In the genomic region with DNA sequence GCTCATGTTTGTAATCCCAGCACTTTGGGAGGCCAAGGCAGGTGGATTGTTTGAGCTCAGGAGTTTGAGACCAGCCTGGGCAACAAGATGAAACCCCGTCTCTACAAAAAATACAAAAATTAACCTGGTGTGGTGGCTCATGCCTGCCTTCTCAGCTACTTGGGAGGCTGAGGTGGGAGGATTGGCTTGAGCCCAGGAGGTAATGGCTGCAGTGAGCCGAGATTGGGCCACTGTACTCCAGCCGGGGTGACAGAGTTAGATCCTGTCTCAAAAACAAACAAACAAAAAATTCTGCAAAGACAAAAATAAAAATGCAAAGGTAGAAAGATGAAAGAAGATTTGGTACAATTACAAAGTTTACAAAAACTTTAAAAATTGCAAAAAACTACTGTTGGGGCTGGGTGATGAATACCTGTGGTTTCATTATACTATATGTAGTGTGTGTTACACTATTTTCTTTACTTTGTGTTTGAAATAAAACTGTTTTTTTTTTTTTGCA, we compare ENCODE assay signal across 14 cellular contexts. TPM values are rescaled to one million over a fixed set of nuclear protein-coding genes. Genes with fewer than 3 reads are reported as not detected.
DNase-seq lines count a peak whose midpoint lies in the region; ATAC-seq, FAIRE-seq and TF ChIP-seq lines count a peak whose summit lies in the region.
"Had no signal": no experiment of that assay in that cellular context is flagged by ENCODE, and none has a peak within 500 bp of the region (broad histone marks: within the 10 kb centered on the region; RNA-seq: fewer than 3 reads in every experiment).

No MANE protein-coding gene starts in this region.

- no peak overlapping the region for H3K4me3 ChIP-seq in Caco-2 (ENCODE audit: low read depth, low read length)
- no peak overlapping the region for H3K4me3 ChIP-seq in NT2/D1 (ENCODE audit: insufficient read length, low read depth)
- no peak overlapping the region for H3K4me3 ChIP-seq in colonic mucosa
- no peak overlapping the region for H3K4me3 ChIP-seq in pancreas

- intact Hi-C loops in Caco-2 (cut with micrococcal nuclease; ENCODE audit: unreplicated experiment) (loop anchor here (1.0 kb wide), 1 partner anchor 27 kb away; no protein-coding TSS in a partner anchor), colonic mucosa (cut with DNase I) (no loop called here), pancreas (cut with DNase I) (no loop called here), sciatic nerve (cut with DNase I) (no loop called here)

- peaks cover 30% of the 10 kb centered on the region for H3K36me3 Mint-ChIP-seq in Caco-2 (ENCODE audit: insufficient read depth, unreplicated experiment)
- no peaks in the 10 kb centered on the region for H3K36me3 Mint-ChIP-seq in stimulated activated memory B cell treated with anti-CD40 and anti-IgM and Interleukin-4, amounts not matched to agents 10 μg/mL and 1 μg/mL and 100 μg/mL, for 72 hours
- H3K36me3 Mint-ChIP-seq: CD4-positive, alpha-beta memory T cell had no signal

- TF ChIP-seq CTCF in Caco-2 (IDR thresholded peaks at IDR 0.05; ENCODE audit: insufficient read depth in 1 of 2, low read depth in 1 of 2, low read length in 1 of 2, severe bottlenecking in 1 of 2, unreplicated experiment in 1 of 2) (no peak), colonic mucosa (IDR thresholded peaks at IDR 0.05) (no peak), pancreas (IDR thresholded peaks at IDR 0.05) (no peak)

- FAIRE-seq in pancreas (lab: Jason Lieb, UNC), result no peak

- H3K27ac ChIP-seq in colonic mucosa (peak overlapping the region; percentile 87), pancreas (peak overlapping the region; percentile 19 to 85 (median 68))

- H3K27me3 ChIP-seq in Caco-2 (replicated peaks; ENCODE audit: control insufficient read depth, insufficient read depth, low read length) (no peaks in the 10 kb centered on the region), NT2/D1 (ENCODE audit: insufficient read depth, insufficient read length) (no peaks in the 10 kb centered on the region), colonic mucosa (peaks cover under 1% of the 10 kb centered on the region), pancreas (no peaks in the 10 kb centered on the region)

- CTCF ChIA-PET in Caco-2 (lab: Charles Lee), result no interaction called here

- peaks cover 39% of the 10 kb centered on the region for H3K4me1 Mint-ChIP-seq in Caco-2 (ENCODE audit: low read depth, unreplicated experiment)
- peaks cover 2% of the 10 kb centered on the region for H3K4me1 Mint-ChIP-seq in stimulated activated memory B cell treated with anti-CD40 and anti-IgM and Interleukin-4, amounts not matched to agents 10 μg/mL and 1 μg/mL and 100 μg/mL, for 72 hours

- H3K27me3 Mint-ChIP-seq in Caco-2 (ENCODE audit: insufficient read depth, unreplicated experiment), result no peaks in the 10 kb centered on the region
- peaks cover 39% of the 10 kb centered on the region for H3K27me3 Mint-ChIP-seq in stimulated activated memory B cell treated with anti-CD40 and anti-IgM and Interleukin-4, amounts not matched to agents 10 μg/mL and 1 μg/mL and 100 μg/mL, for 72 hours

- POLR2A ChIA-PET in Caco-2 (lab: Charles Lee), result no interaction called here

- H3K36me3 ChIP-seq in Caco-2 (ENCODE audit: control insufficient read depth, insufficient read depth, low read length) (no peaks in the 10 kb centered on the region), NT2/D1 (ENCODE audit: insufficient read depth, insufficient read length, low read length) (no peaks in the 10 kb centered on the region), colonic mucosa (no peaks in the 10 kb centered on the region), pancreas (no peaks in the 10 kb centered on the region)

- H3K4me1 ChIP-seq in Caco-2 (peaks cover 31% of the 10 kb centered on the region), NT2/D1 (ENCODE audit: insufficient read depth, insufficient read length) (peaks cover 3% of the 10 kb centered on the region), colonic mucosa (no peaks in the 10 kb centered on the region), pancreas (peaks cover 7 to 11% (median 9%) of the 10 kb centered on the region in 3 donors)

- H3K9ac ChIP-seq in NT2/D1 (ENCODE audit: insufficient read length, low read depth), result peak overlapping the region; percentile 51
- no peak overlapping the region for H3K9ac ChIP-seq in colonic mucosa (ENCODE audit: low read depth in 2 of 2, low read length in 2 of 2)
- H3K9ac ChIP-seq: SK-N-SH had no signal

- ATAC-seq in pancreas, result no peak
- no peak for ATAC-seq in stimulated activated memory B cell treated with anti-CD40 and anti-IgM and Interleukin-4, amounts not matched to agents 10 μg/mL and 1 μg/mL and 100 μg/mL, for 72 hours
- ATAC-seq in sciatic nerve, result no peak
- ATAC-seq: Right ventricle myocardium inferior had no signal

- H3K9me3 ChIP-seq in Caco-2, result no peaks in the 10 kb centered on the region
- peaks cover 14% of the 10 kb centered on the region; the same call in 1 of the 2 replicates for H3K9me3 ChIP-seq in NT2/D1 (ENCODE audit: insufficient read depth, low read length)
- H3K9me3 ChIP-seq in colonic mucosa, result no peaks in the 10 kb centered on the region
- no peaks in the 10 kb centered on the region for H3K9me3 ChIP-seq in pancreas
- H3K9me3 ChIP-seq: SK-N-SH had no signal

- no TSS peak for BruUV-seq in Caco-2 (replicated peaks; lab: Mats Ljungman, UMichigan)

- no peaks in the 10 kb centered on the region for H3K9me3 Mint-ChIP-seq in Caco-2 (ENCODE audit: unreplicated experiment)
- H3K9me3 Mint-ChIP-seq in stimulated activated memory B cell treated with anti-CD40 and anti-IgM and Interleukin-4, amounts not matched to agents 10 μg/mL and 1 μg/mL and 100 μg/mL, for 72 hours, result no peaks in the 10 kb centered on the region

- H3K27ac Mint-ChIP-seq in Caco-2 (ENCODE audit: unreplicated experiment), result peak overlapping the region; percentile 94
- no peak overlapping the region for H3K27ac Mint-ChIP-seq in stimulated activated memory B cell treated with anti-CD40 and anti-IgM and Interleukin-4, amounts not matched to agents 10 μg/mL and 1 μg/mL and 100 μg/mL, for 72 hours
- H3K27ac Mint-ChIP-seq: CD4-positive, alpha-beta memory T cell had no signal

- 11 to 29% methylated on average over 3 of the region's 3 CpGs for WGBS in pancreas, 2 donors

- peak overlapping the region; percentile 62 for H3K4me3 Mint-ChIP-seq in Caco-2 (ENCODE audit: unreplicated experiment)
- no peak overlapping the region for H3K4me3 Mint-ChIP-seq in stimulated activated memory B cell treated with anti-CD40 and anti-IgM and Interleukin-4, amounts not matched to agents 10 μg/mL and 1 μg/mL and 100 μg/mL, for 72 hours
- H3K4me3 Mint-ChIP-seq: CD4-positive, alpha-beta memory T cell had no signal

- no peak for DNase-seq in Caco-2
- DNase-seq in NT2/D1 (ENCODE audit: low read depth, low spot score), result no peak
- no peak for DNase-seq in colonic mucosa
- no peak for DNase-seq in pancreas
- DNase-seq in sciatic nerve (ENCODE audit: low spot score), result no peak
- no peak for DNase-seq in medulla oblongata (ENCODE audit: extremely low spot score)
- DNase-seq in kidney glomerular epithelial cell (lab: John Stamatoyannopoulos, UW), result no peak
- DNase-seq: CD4-positive, alpha-beta memory T cell; GF-D8; NCI-H2081 treated with DMSO at 0.1 percent for 48 hours; NCI-H526 treated with DMSO at 0.1 percent for 48 hours had no signal

RNA-seq across cellular contexts. Expression of a gene that starts 5.5 kb away (rescaled TPM):
- total RNA-seq in Caco-2 (2022) (712 and 783 TPM in 2 replicates), colonic mucosa (100 to 1,000 TPM; 494 to 519 TPM), pancreas (100 to 1,000 TPM; 119 to 258 (median 162) TPM), sciatic nerve (55.7 TPM)
- polyA plus RNA-seq in pancreas, result 10 to 100 TPM; 52.8 to 78.8 TPM
- total RNA-seq: Right ventricle myocardium inferior had no signal
- polyA plus RNA-seq: SK-N-SH had no signal
